ENCODE assay signal across 28 cellular contexts in genomic region chrX:53798281-53798680, GRCh38.
A peak's percentile ranks its signal among the peaks of the same experiment; 100 is the strongest.
DNase-seq lines count a peak whose midpoint lies in the region; ATAC-seq, FAIRE-seq and TF ChIP-seq lines count a peak whose summit lies in the region.
"Had no signal": no experiment of that assay in that cellular context is flagged by ENCODE, and none has a peak within 500 bp of the region (broad histone marks: within the 10 kb centered on the region; RNA-seq: fewer than 3 reads in every experiment).

No MANE protein-coding gene starts in this region.

- H3K27ac ChIP-seq in CD8-positive, alpha-beta T cell (ENCODE audit: low read depth, low read length), result no peak overlapping the region
- no peak overlapping the region for H3K27ac ChIP-seq in foreskin keratinocyte
- H3K27ac ChIP-seq: BLaER1, SJSA1 had no signal

- ATAC-seq in CD8-positive, alpha-beta T cell, result peak; percentile 46
- ATAC-seq in activated CD8-positive, alpha-beta T cell treated with anti-CD3 and anti-CD28 coated beads for 36 hours, result peak; percentile 51
- ATAC-seq in effector memory CD8-positive, alpha-beta T cell (replicated peaks), result peak; percentile 98
- ATAC-seq in GM21528 (IDR thresholded peaks at IDR 0.05; ENCODE audit: low FRiP score, unreplicated experiment) (no peak), foreskin keratinocyte (no peak)

- CTCF ChIA-PET in CD8-positive, alpha-beta T cell (lab: Charles Lee), result no interaction called here
- CTCF ChIA-PET in activated CD8-positive, alpha-beta T cell treated with anti-CD3 and anti-CD28 coated beads for 36 hours (lab: Charles Lee), result interaction anchor here (1.3 kb wide), 1 partner anchor 21 kb away, joined by 3 read pairs; no protein-coding TSS in a partner anchor

- no peaks in the 10 kb centered on the region for H3K9me3 ChIP-seq in CD8-positive, alpha-beta T cell (ENCODE audit: low read length)
- H3K9me3 ChIP-seq: HAP-1, MG63, SJSA1 had no signal

- H3K4me3 Mint-ChIP-seq in CD8-positive, alpha-beta T cell, result peak overlapping the region; percentile 3
- no peak overlapping the region for H3K4me3 Mint-ChIP-seq in activated CD8-positive, alpha-beta T cell treated with anti-CD3 and anti-CD28 coated beads for 36 hours
- peak overlapping the region; percentile 13 to 21 for H3K4me3 Mint-ChIP-seq in effector memory CD8-positive, alpha-beta T cell
- H3K4me3 Mint-ChIP-seq: CD4-positive, alpha-beta T cell; HFFc6 had no signal

- POLR2A ChIA-PET in CD8-positive, alpha-beta T cell (lab: Charles Lee), result no interaction called here
- POLR2A ChIA-PET in activated CD8-positive, alpha-beta T cell treated with anti-CD3 and anti-CD28 coated beads for 36 hours (lab: Charles Lee), result no interaction called here

- H3K36me3 ChIP-seq in CD8-positive, alpha-beta T cell (ENCODE audit: insufficient read depth, low read length), result no peaks in the 10 kb centered on the region
- H3K36me3 ChIP-seq: BLaER1, HAP-1, MG63, SJSA1 had no signal

- DNase-seq in CD8-positive, alpha-beta T cell, result no peak
- DNase-seq in GM18507 (ENCODE audit: extremely low spot score, insufficient read length, low read depth), result no peak
- peak; percentile 4 for DNase-seq in activated CD8-positive, alpha-beta T cell treated with anti-CD3 and anti-CD28 coated beads for 36 hours
- peak in 1 of 3 experiments; percentile 5 for DNase-seq in effector memory CD8-positive, alpha-beta T cell
- no peak for DNase-seq in activated CD8-positive, alpha-beta memory T cell treated with anti-CD3 and anti-CD28 coated beads, Interleukin-2, amount 50 U/mL, for 48 hours
- no peak for DNase-seq in foreskin keratinocyte
- no peak for DNase-seq in C1 segment of cervical spinal cord (lab: John Stamatoyannopoulos, UW)
- DNase-seq: CD4-positive, alpha-beta T cell; DMS 273 treated with DMSO at 0.1 percent for 48 hours; DMS79; GF-D8; GOT3; HFFc6; KBM-7; MG63; NCI-H1417; NCI-H1694; NCI-H2029 treated with DMSO at 0.1 percent for 48 hours; NCI-H2227 treated with DMSO at 0.1 percent for 48 hours; NCI-H526 treated with DMSO at 0.1 percent for 48 hours; Right ventricle myocardium superior; RPMI8226 had no signal

- intact Hi-C loops in CD8-positive, alpha-beta T cell (cut with DNase I, micrococcal nuclease), result no loop called here
- intact Hi-C loops in activated CD8-positive, alpha-beta T cell treated with anti-CD3 and anti-CD28 coated beads for 36 hours (cut with micrococcal nuclease), result no loop called here

- no peak for TF ChIP-seq CTCF in CD8-positive, alpha-beta T cell (IDR thresholded peaks at IDR 0.05)
- TF ChIP-seq CTCF in activated CD8-positive, alpha-beta T cell treated with anti-CD3 and anti-CD28 coated beads for 36 hours (IDR thresholded peaks at IDR 0.05), result no peak
- TF ChIP-seq CTCF in foreskin keratinocyte (conservative IDR thresholded peaks at IDR 0.05), result no peak

- H3K4me3 ChIP-seq in CD8-positive, alpha-beta T cell (ENCODE audit: low read depth, low read length), result no peak overlapping the region
- H3K4me3 ChIP-seq: BLaER1, HAP-1, MG63, SJSA1 had no signal

- no peak overlapping the region for H3K27ac Mint-ChIP-seq in CD8-positive, alpha-beta T cell
- H3K27ac Mint-ChIP-seq in activated CD8-positive, alpha-beta T cell treated with anti-CD3 and anti-CD28 coated beads for 36 hours, result no peak overlapping the region
- no peak overlapping the region for H3K27ac Mint-ChIP-seq in effector memory CD8-positive, alpha-beta T cell
- H3K27ac Mint-ChIP-seq: CD4-positive, alpha-beta T cell; HFFc6 had no signal

- H3K36me3 Mint-ChIP-seq in CD8-positive, alpha-beta T cell, result no peaks in the 10 kb centered on the region
- H3K36me3 Mint-ChIP-seq in activated CD8-positive, alpha-beta T cell treated with anti-CD3 and anti-CD28 coated beads for 36 hours (ENCODE audit: low read depth), result no peaks in the 10 kb centered on the region
- H3K36me3 Mint-ChIP-seq in effector memory CD8-positive, alpha-beta T cell (ENCODE audit: insufficient read depth), result no peaks in the 10 kb centered on the region

- no peaks in the 10 kb centered on the region for H3K4me1 ChIP-seq in CD8-positive, alpha-beta T cell (ENCODE audit: insufficient read depth, low read length)
- H3K4me1 ChIP-seq in foreskin keratinocyte, result no peaks in the 10 kb centered on the region
- H3K4me1 ChIP-seq: BLaER1, HAP-1, SJSA1 had no signal

- peak; percentile 5 for FAIRE-seq in GM18507 (lab: Jason Lieb, UNC)
- FAIRE-seq: A204.1, HTR-8/SVneo had no signal

- H3K4me1 Mint-ChIP-seq in CD8-positive, alpha-beta T cell (ENCODE audit: low read depth), result peaks cover 9% of the 10 kb centered on the region
- H3K4me1 Mint-ChIP-seq in activated CD8-positive, alpha-beta T cell treated with anti-CD3 and anti-CD28 coated beads for 36 hours (ENCODE audit: low read depth), result peaks cover 15% of the 10 kb centered on the region
- H3K4me1 Mint-ChIP-seq in effector memory CD8-positive, alpha-beta T cell (ENCODE audit: low read depth in 2 of 2), result peaks cover 6 to 7% of the 10 kb centered on the region in 2 donors

- H3K9me3 Mint-ChIP-seq in CD8-positive, alpha-beta T cell, result peaks cover 3% of the 10 kb centered on the region
- no peaks in the 10 kb centered on the region for H3K9me3 Mint-ChIP-seq in activated CD8-positive, alpha-beta T cell treated with anti-CD3 and anti-CD28 coated beads for 36 hours
- no peaks in the 10 kb centered on the region for H3K9me3 Mint-ChIP-seq in effector memory CD8-positive, alpha-beta T cell
- H3K9me3 Mint-ChIP-seq: CD4-positive, alpha-beta T cell; HFFc6 had no signal

- no peaks in the 10 kb centered on the region for H3K27me3 Mint-ChIP-seq in CD8-positive, alpha-beta T cell (ENCODE audit: low read depth)
- H3K27me3 Mint-ChIP-seq in activated CD8-positive, alpha-beta T cell treated with anti-CD3 and anti-CD28 coated beads for 36 hours, result no peaks in the 10 kb centered on the region
- no peaks in the 10 kb centered on the region for H3K27me3 Mint-ChIP-seq in effector memory CD8-positive, alpha-beta T cell
- H3K27me3 Mint-ChIP-seq: CD4-positive, alpha-beta T cell had no signal

- no peaks in the 10 kb centered on the region for H3K27me3 ChIP-seq in CD8-positive, alpha-beta T cell (ENCODE audit: insufficient read depth, low read length)
- H3K27me3 ChIP-seq in foreskin keratinocyte, result no peaks in the 10 kb centered on the region
- H3K27me3 ChIP-seq: MG63, SJSA1 had no signal

Comparison
In these comparisons a context has a peak if more than half of its experiments do, and no peak if none do; other contexts are left out.
1. ATAC-seq: peak in CD8-positive, alpha-beta T cell (single experiment), activated CD8-positive, alpha-beta T cell treated with anti-CD3 and anti-CD28 coated beads for 36 hours (single experiment) and effector memory CD8-positive, alpha-beta T cell (single experiment); none in GM21528 (single experiment) and foreskin keratinocyte (single experiment).